ENCODE assay signal across 9 cellular contexts in the genomic region with DNA sequence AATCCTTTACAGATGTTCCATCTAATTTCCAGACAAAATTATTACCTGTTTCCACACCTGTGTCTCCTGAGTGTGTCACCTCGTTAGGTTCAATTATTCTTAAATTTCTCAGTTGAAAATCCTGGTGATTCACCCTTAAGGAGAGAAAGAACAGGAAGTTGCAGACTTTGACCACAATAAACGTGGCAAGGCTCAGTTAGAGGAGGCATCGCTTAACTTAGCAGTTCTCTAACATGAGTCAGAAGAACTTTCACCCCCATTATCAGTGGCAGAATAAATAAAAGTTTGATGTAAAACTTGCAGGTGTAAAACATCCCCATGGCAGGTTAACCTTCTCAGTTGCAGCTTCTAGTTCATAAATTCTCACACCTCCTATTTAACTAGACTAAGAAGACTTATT. TPM values are rescaled to one million over a fixed set of nuclear protein-coding genes. Genes with fewer than 3 reads are reported as not detected.
A peak's percentile ranks its signal among the peaks of the same experiment; 100 is the strongest.
DNase-seq lines count a peak whose midpoint lies in the region; ATAC-seq lines count a peak whose summit lies in the region.
"Had no signal": no experiment of that assay in that cellular context is flagged by ENCODE, and none has a peak within 500 bp of the region (broad histone marks: within the 10 kb centered on the region; RNA-seq: fewer than 3 reads in every experiment).

No MANE protein-coding gene starts in this region.

- peaks cover 5% of the 10 kb centered on the region for H3K36me3 Mint-ChIP-seq in T-helper 17 cell (ENCODE audit: low read depth)

- WGBS in aorta, 2 donors: 30 to 37% methylated on average over 3 of the region's 3 CpGs

- no peaks in the 10 kb centered on the region for H3K27me3 ChIP-seq in aorta (ENCODE audit: control insufficient read depth in 1 of 2, insufficient read depth in 2 of 2, low read length in 1 of 2)

- intact Hi-C loops in aorta (cut with DNase I): no loop called here

- peaks cover 70% of the 10 kb centered on the region for H3K4me1 Mint-ChIP-seq in T-helper 17 cell

- H3K27ac Mint-ChIP-seq in T-helper 17 cell: peak overlapping the region; percentile 93

- peaks cover 2 to 4% of the 10 kb centered on the region in 2 donors for H3K4me1 ChIP-seq in aorta (ENCODE audit: control insufficient read depth in 1 of 2, insufficient read depth in 2 of 2, low read length in 2 of 2)

- DNase-seq in ELR (ENCODE audit: low read depth) (peak; percentile 92), T-helper 17 cell (no peak), epithelial cell of prostate (ENCODE audit: low read depth, low spot score) (peak; percentile 78), aorta (no peak), SHP77 (lab: John Stamatoyannopoulos, UW) (no peak)
- peak; percentile 34 for DNase-seq in stimulated activated CD8-positive, alpha-beta memory T cell treated with anti-CD3 and anti-CD28 coated beads, Interleukin-4, amount 100 ng/mL, for 48 hours
- DNase-seq: naive B cell had no signal

- H3K9me3 ChIP-seq in T-helper 17 cell (ENCODE audit: control insufficient read depth, low read length, poor library complexity, severe bottlenecking) (no peaks in the 10 kb centered on the region), aorta (ENCODE audit: control insufficient read depth, low read length) (no peaks in the 10 kb centered on the region)

- peak overlapping the region; percentile 71 for H3K4me3 Mint-ChIP-seq in T-helper 17 cell

- no peaks in the 10 kb centered on the region for H3K27me3 Mint-ChIP-seq in T-helper 17 cell
- H3K27me3 Mint-ChIP-seq: naive B cell had no signal

- H3K4me3 ChIP-seq in aorta (ENCODE audit: low read length in 2 of 2): no peak overlapping the region

- H3K36me3 ChIP-seq in aorta (ENCODE audit: control insufficient read depth in 1 of 2, insufficient read depth in 2 of 2, low read length in 1 of 2): no peaks in the 10 kb centered on the region

- ATAC-seq in HG03378 (IDR thresholded peaks at IDR 0.05; ENCODE audit: unreplicated experiment) (peak; percentile 33), T-helper 17 cell (peak; percentile 90), HG03159 (IDR thresholded peaks at IDR 0.05; ENCODE audit: unreplicated experiment) (no peak), aorta (ENCODE audit: low FRiP score) (no peak)

- H3K27ac ChIP-seq in epithelial cell of prostate (peak overlapping the region; percentile 69), aorta (ENCODE audit: low read depth in 1 of 2, low read length in 2 of 2) (no peak overlapping the region)

RNA-seq across cellular contexts. Expression of a gene that starts 8.3 kb away (rescaled TPM):
- total RNA-seq in T-helper 17 cell (10 to 100 TPM; 76.4 to 81.6 TPM), aorta (10 to 100 TPM; 47.5 to 68.9 TPM)
- polyA plus RNA-seq in aorta: 10 to 100 TPM; 28.4 to 38.9 TPM

Comparison
In these comparisons a context has a peak if more than half of its experiments do, and no peak if none do; other contexts are left out.
1. DNase-seq: peak in ELR (single experiment), epithelial cell of prostate (single experiment) and stimulated activated CD8-positive, alpha-beta memory T cell treated with anti-CD3 and anti-CD28 coated beads, Interleukin-4, amount 100 ng/mL, for 48 hours (single experiment); none in T-helper 17 cell (0 of 3), aorta (0 of 2) and SHP77 (0 of 2).
2. ATAC-seq: peak in HG03378 (single experiment) and T-helper 17 cell (single experiment); none in HG03159 (single experiment) and aorta (single experiment).